Comparison of ENCODE assay signal across 1 cellular context in the genomic region with DNA sequence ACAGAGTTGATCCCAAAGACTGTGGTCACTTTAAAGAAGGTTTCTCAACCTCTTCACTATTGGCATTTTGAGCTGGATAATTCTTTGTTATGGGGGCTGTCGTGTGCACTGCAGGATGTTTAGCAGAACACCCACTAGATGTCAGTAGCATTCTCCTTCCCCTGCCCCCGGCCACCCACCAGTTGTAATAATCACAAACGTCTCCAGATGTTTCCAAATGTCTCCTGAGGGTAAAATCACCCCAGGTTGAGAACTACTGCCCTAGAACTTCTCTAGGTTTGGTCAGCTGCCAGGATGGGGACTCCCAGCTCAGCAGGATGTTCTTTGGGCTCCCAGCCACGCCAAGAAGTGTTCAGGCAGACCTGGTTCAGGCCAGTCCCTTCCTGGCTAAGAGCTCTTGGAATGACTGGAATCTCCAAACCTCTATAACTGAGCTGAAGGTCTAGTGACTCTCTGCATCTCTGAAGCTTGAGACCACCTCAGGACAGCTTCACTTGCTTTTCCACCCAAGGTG.
TF ChIP-seq lines count a peak whose summit lies in the region.

No MANE protein-coding gene starts in this region.

TF ChIP-seq in endothelial cell of umbilical vein, 7 proteins besides CTCF, POLR2A, EP300 and RAD21 (continued from another document):
- TF ChIP-seq, protein P1, sequence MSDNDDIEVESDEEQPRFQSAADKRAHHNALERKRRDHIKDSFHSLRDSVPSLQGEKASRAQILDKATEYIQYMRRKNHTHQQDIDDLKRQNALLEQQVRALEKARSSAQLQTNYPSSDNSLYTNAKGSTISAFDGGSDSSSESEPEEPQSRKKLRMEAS (IDR thresholded peaks at IDR 0.05; ENCODE audit: insufficient read depth, insufficient read length), result no peak
- TF ChIP-seq POLR2AphosphoS5 (IDR thresholded peaks at IDR 0.05; ENCODE audit: insufficient read depth, low read depth, low read length) (no peak), JUN (IDR thresholded peaks at IDR 0.05; ENCODE audit: borderline replicate concordance, insufficient read depth, insufficient read length, low read depth) (no peak)
TF ChIP-seq in endothelial cell of umbilical vein: peak in this region for 0.
